ENCODE assay signal across 24 cellular contexts in genomic region chr9:114230068-114230467, GRCh38.
"Had no signal": no experiment of that assay in that cellular context is flagged by ENCODE, and none has a peak within 500 bp of the region (broad histone marks: within the 10 kb centered on the region; RNA-seq: fewer than 3 reads in every experiment).

No MANE protein-coding gene starts in this region.

- H3K4me1 ChIP-seq: breast epithelium, prostate gland had no signal

- H3K36me3 ChIP-seq: breast epithelium, esophagus muscularis mucosa, neutrophil, ovary, prostate gland, stomach, tibial artery had no signal

- H3K9me3 ChIP-seq: breast epithelium, esophagus muscularis mucosa, neutrophil, ovary, prostate gland, stomach, tibial artery had no signal

- H3K4me3 ChIP-seq: breast epithelium, esophagus muscularis mucosa, ovary, prostate gland, smooth muscle cell, stomach, tibial artery had no signal

- DNase-seq: activated CD4-positive, alpha-beta memory T cell treated with anti-CD3 and anti-CD28 coated beads for 36 hours; activated CD4-positive, alpha-beta T cell treated with anti-CD3 and anti-CD28 coated beads for 4 hours; activated CD4-positive, CD25-positive, alpha-beta regulatory T cell; activated CD8-positive, alpha-beta memory T cell treated with anti-CD3 and anti-CD28 coated beads, Interleukin-2, amount 50 U/mL, for 4 hours; activated gamma-delta T cell; activated naive CD8-positive, alpha-beta T cell treated with anti-CD3 and anti-CD28 coated beads, Interleukin-2, amount 50 U/mL, for 24 hours; activated T-cell treated with anti-CD3 and anti-CD28 coated beads, Interleukin-2, amount 50 U/mL, for 24 hours; foreskin keratinocyte; left ventricle myocardium superior; mammary epithelial cell; natural killer cell; ovary; stimulated activated CD4-positive, alpha-beta T cell treated with anti-CD3 and anti-CD28 coated beads, Interleukin-15, amount 100 ng/mL, for 24 hours; stimulated activated CD4-positive, alpha-beta T cell treated with anti-CD3 and anti-CD28 coated beads, Interleukin-2, amount 100 ng/mL, for 24 hours; stimulated activated naive B cell treated with anti-CD40 and anti-IgM and Interleukin-4, amounts not matched to agents 10 μg/mL and 1 μg/mL and 100 μg/mL, for 72 hours; stomach; T-helper 1 cell; tibial artery had no signal

- ATAC-seq: activated naive CD8-positive, alpha-beta T cell treated with anti-CD3 and anti-CD28 coated beads, Interleukin-2, amount 50 U/mL, for 24 hours; foreskin keratinocyte; left ventricle myocardium superior; natural killer cell; stimulated activated naive B cell treated with anti-CD40 and anti-IgM and Interleukin-4, amounts not matched to agents 10 μg/mL and 1 μg/mL and 100 μg/mL, for 72 hours had no signal

- FAIRE-seq: islet of Langerhans had no signal

- H3K27ac ChIP-seq: breast epithelium, esophagus muscularis mucosa, foreskin keratinocyte, neutrophil, ovary, prostate gland, stomach, tibial artery had no signal

- H3K4me2 ChIP-seq: smooth muscle cell had no signal

- H3K27me3 ChIP-seq: breast epithelium, foreskin keratinocyte, ovary, stomach, tibial artery had no signal
